In genomic region chr17:29107933-29108805, GRCh38 we compare ENCODE assay signal across 11 cellular contexts.
DNase-seq lines count a peak whose midpoint lies in the region; ATAC-seq and TF ChIP-seq lines count a peak whose summit lies in the region.
"Had no signal": no experiment of that assay in that cellular context is flagged by ENCODE, and none has a peak within 500 bp of the region (broad histone marks: within the 10 kb centered on the region; RNA-seq: fewer than 3 reads in every experiment).

No MANE protein-coding gene starts in this region.

- peaks cover 29% of the 10 kb centered on the region for H3K36me3 Mint-ChIP-seq in nephron progenitor cell (ENCODE audit: low read depth)

- no peaks in the 10 kb centered on the region for H3K9me3 Mint-ChIP-seq in nephron progenitor cell

- no peaks in the 10 kb centered on the region for H3K27me3 ChIP-seq in BLaER1 treated with 17β-estradiol and CSF1 and Interleukin-3, amounts not matched to agents 10 nM and 100 nM
- H3K27me3 ChIP-seq: transverse colon had no signal

- H3K36me3 ChIP-seq in BLaER1 treated with 17β-estradiol and CSF1 and Interleukin-3, amounts not matched to agents 10 nM and 100 nM: peaks cover 75 to 86% (median 85%) of the 10 kb centered on the region in 11 experiments

- TF ChIP-seq CTCF in nephron progenitor cell (IDR thresholded peaks at IDR 0.05): no peak

- peaks cover 9% of the 10 kb centered on the region for H3K27me3 Mint-ChIP-seq in nephron progenitor cell (ENCODE audit: low read depth, poor library complexity)

- peaks cover 43 to 96% (median 81%) of the 10 kb centered on the region in 10 experiments for H3K4me1 ChIP-seq in BLaER1 treated with 17β-estradiol and CSF1 and Interleukin-3, amounts not matched to agents 10 nM and 100 nM
- H3K4me1 ChIP-seq: transverse colon had no signal

- H3K27ac ChIP-seq in BLaER1 treated with 17β-estradiol and CSF1 and Interleukin-3, amounts not matched to agents 10 nM and 100 nM: peak overlapping the region in 9 of 11 experiments; percentile 22 to 96 (median 58); a peak in 16 of 22 replicates
- H3K27ac ChIP-seq: transverse colon had no signal

- ATAC-seq in HG03159 (IDR thresholded peaks at IDR 0.05; ENCODE audit: unreplicated experiment) (no peak), HG02981 (IDR thresholded peaks at IDR 0.05; ENCODE audit: unreplicated experiment) (no peak)

- no peak overlapping the region for H3K4me3 ChIP-seq in BLaER1 treated with 17β-estradiol and CSF1 and Interleukin-3, amounts not matched to agents 10 nM and 100 nM
- H3K4me3 ChIP-seq: transverse colon had no signal

- H3K9ac ChIP-seq in BLaER1 treated with 17β-estradiol and CSF1 and Interleukin-3, amounts not matched to agents 10 nM and 100 nM: peak overlapping the region in 10 of 11 experiments; percentile 6 to 77 (median 38); a peak in 16 of 22 replicates

- H3K4me1 Mint-ChIP-seq in nephron progenitor cell: peaks cover 30% of the 10 kb centered on the region

- H3K9me3 ChIP-seq in BLaER1 treated with 17β-estradiol and CSF1 and Interleukin-3, amounts not matched to agents 10 nM and 100 nM (replicated peaks in 1 of 11): no peaks in the 10 kb centered on the region
- H3K9me3 ChIP-seq: transverse colon had no signal

- peaks cover 0 to 58% (median 25%) of the 10 kb centered on the region in 11 experiments; a peak in 16 of 22 replicates for H4K20me1 ChIP-seq in BLaER1 treated with 17β-estradiol and CSF1 and Interleukin-3, amounts not matched to agents 10 nM and 100 nM

- no peak overlapping the region for H3K4me3 Mint-ChIP-seq in nephron progenitor cell

- H3K27ac Mint-ChIP-seq in nephron progenitor cell: peak overlapping the region; percentile 71

- H3K4me2 ChIP-seq in BLaER1 treated with 17β-estradiol and CSF1 and Interleukin-3, amounts not matched to agents 10 nM and 100 nM: peak overlapping the region in 8 of 11 experiments; percentile 3 to 99 (median 96); a peak in 15 of 22 replicates

- DNase-seq in NCI-H1092 (lab: John Stamatoyannopoulos, UW) (peak; percentile 51), dermis microvascular lymphatic vessel endothelial cell (ENCODE audit: low read depth in 2 of 2) (peak; percentile 11 to 16), nephron progenitor cell (no peak), NCI-H2227 (lab: John Stamatoyannopoulos, UW; ENCODE audit: unreplicated experiment) (no peak), GF-D8 (lab: John Stamatoyannopoulos, UW) (no peak)
- DNase-seq: foreskin melanocyte, SHP77, transverse colon had no signal

Comparison
In these comparisons a context has a peak if more than half of its experiments do, and no peak if none do; other contexts are left out.
1. DNase-seq: peak in NCI-H1092 (single experiment) and dermis microvascular lymphatic vessel endothelial cell (2 of 2); none in nephron progenitor cell (single experiment), NCI-H2227 (single experiment) and GF-D8 (single experiment).